Comparison of ENCODE assay signal across 8 cellular contexts in genomic region chr3:60779637-60780036, GRCh38.
"Had no signal": no experiment of that assay in that cellular context is flagged by ENCODE, and none has a peak within 500 bp of the region (broad histone marks: within the 10 kb centered on the region; RNA-seq: fewer than 3 reads in every experiment).

No MANE protein-coding gene starts in this region.

- ATAC-seq: K562 had no signal

- H3K9ac ChIP-seq: KMS-11 had no signal

- H3K4me2 ChIP-seq: KMS-11 had no signal

- H3K4me3 ChIP-seq: K562 had no signal

- FAIRE-seq: HTR-8/SVneo, K562 had no signal

- DNase-seq: IMR-90, Karpas-422, KBM-7, KG1 had no signal

- H3K27ac ChIP-seq: HL-60, KMS-11 had no signal
